1 cellular context compared by ENCODE assay signal in the genomic region with DNA sequence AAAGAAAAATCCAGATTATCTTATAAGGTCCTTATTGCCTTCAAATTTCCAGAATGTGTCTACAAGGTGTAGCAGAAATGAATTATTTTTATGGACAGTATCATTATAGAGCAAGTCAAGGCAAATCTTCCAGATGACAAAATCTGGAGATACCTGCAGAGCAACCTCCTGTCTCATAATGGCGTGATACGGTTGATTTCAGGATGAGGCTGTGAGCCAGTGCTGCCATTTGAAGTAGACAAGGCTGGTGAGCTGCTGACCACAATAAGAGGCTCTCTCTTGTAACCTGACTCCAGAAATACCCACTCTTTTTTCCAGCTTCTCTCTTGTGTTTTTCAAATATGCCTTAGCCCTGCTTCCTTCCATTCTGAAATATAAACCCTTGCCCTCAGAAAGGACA.
TF ChIP-seq lines count a peak whose summit lies in the region.

No MANE protein-coding gene starts in this region.

TF ChIP-seq in GM23338, 12 proteins besides CTCF, POLR2A, EP300 and RAD21 (continued from another document):
- TF ChIP-seq, protein P1, sequence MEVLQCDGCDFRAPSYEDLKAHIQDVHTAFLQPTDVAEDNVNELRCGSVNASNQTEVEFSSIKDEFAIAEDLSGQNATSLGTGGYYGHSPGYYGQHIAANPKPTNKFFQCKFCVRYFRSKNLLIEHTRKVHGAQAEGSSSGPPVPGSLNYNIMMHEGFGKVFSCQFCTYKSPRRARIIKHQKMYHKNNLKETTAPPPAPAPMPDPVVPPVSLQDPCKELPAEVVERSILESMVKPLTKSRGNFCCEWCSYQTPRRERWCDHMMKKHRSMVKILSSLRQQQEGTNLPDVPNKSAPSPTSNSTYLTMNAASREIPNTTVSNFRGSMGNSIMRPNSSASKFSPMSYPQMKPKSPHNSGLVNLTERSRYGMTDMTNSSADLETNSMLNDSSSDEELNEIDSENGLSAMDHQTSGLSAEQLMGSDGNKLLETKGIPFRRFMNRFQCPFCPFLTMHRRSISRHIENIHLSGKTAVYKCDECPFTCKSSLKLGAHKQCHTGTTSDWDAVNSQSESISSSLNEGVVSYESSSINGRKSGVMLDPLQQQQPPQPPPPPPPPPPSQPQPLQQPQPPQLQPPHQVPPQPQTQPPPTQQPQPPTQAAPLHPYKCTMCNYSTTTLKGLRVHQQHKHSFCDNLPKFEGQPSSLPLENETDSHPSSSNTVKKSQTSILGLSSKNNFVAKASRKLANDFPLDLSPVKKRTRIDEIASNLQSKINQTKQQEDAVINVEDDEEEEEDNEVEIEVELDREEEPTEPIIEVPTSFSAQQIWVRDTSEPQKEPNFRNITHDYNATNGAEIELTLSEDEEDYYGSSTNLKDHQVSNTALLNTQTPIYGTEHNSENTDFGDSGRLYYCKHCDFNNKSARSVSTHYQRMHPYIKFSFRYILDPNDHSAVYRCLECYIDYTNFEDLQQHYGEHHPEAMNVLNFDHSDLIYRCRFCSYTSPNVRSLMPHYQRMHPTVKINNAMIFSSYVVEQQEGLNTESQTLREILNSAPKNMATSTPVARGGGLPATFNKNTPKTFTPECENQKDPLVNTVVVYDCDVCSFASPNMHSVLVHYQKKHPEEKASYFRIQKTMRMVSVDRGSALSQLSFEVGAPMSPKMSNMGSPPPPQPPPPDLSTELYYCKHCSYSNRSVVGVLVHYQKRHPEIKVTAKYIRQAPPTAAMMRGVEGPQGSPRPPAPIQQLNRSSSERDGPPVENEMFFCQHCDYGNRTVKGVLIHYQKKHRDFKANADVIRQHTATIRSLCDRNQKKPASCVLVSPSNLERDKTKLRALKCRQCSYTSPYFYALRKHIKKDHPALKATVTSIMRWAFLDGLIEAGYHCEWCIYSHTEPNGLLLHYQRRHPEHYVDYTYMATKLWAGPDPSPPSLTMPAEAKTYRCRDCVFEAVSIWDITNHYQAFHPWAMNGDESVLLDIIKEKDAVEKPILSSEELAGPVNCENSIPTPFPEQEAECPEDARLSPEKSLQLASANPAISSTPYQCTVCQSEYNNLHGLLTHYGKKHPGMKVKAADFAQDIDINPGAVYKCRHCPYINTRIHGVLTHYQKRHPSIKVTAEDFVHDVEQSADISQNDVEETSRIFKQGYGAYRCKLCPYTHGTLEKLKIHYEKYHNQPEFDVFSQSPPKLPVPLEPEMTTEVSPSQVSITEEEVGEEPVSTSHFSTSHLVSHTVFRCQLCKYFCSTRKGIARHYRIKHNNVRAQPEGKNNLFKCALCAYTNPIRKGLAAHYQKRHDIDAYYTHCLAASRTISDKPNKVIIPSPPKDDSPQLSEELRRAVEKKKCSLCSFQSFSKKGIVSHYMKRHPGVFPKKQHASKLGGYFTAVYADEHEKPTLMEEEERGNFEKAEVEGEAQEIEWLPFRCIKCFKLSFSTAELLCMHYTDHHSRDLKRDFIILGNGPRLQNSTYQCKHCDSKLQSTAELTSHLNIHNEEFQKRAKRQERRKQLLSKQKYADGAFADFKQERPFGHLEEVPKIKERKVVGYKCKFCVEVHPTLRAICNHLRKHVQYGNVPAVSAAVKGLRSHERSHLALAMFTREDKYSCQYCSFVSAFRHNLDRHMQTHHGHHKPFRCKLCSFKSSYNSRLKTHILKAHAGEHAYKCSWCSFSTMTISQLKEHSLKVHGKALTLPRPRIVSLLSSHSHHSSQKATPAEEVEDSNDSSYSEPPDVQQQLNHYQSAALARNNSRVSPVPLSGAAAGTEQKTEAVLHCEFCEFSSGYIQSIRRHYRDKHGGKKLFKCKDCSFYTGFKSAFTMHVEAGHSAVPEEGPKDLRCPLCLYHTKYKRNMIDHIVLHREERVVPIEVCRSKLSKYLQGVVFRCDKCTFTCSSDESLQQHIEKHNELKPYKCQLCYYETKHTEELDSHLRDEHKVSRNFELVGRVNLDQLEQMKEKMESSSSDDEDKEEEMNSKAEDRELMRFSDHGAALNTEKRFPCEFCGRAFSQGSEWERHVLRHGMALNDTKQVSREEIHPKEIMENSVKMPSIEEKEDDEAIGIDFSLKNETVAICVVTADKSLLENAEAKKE (CRISPR knock-in tag; IDR thresholded peaks at IDR 0.05) = no peak
- TF ChIP-seq POLR2AphosphoS5 (IDR thresholded peaks at IDR 0.05; ENCODE audit: low read depth) (no peak), ZNF331 (CRISPR knock-in tag; IDR thresholded peaks at IDR 0.05; ENCODE audit: low read depth) (no peak), ZNF114 (CRISPR knock-in tag; IDR thresholded peaks at IDR 0.05) (no peak), NANOG (IDR thresholded peaks at IDR 0.05; ENCODE audit: borderline replicate concordance) (no peak), EZH2phosphoT487 (IDR thresholded peaks at IDR 0.05; ENCODE audit: unreplicated experiment) (no peak), EZH2 (IDR thresholded peaks at IDR 0.05; ENCODE audit: low read depth, unreplicated experiment) (no peak)
- TF ChIP-seq, protein P2, sequence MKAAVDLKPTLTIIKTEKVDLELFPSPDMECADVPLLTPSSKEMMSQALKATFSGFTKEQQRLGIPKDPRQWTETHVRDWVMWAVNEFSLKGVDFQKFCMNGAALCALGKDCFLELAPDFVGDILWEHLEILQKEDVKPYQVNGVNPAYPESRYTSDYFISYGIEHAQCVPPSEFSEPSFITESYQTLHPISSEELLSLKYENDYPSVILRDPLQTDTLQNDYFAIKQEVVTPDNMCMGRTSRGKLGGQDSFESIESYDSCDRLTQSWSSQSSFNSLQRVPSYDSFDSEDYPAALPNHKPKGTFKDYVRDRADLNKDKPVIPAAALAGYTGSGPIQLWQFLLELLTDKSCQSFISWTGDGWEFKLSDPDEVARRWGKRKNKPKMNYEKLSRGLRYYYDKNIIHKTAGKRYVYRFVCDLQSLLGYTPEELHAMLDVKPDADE (IDR thresholded peaks at IDR 0.05) = no peak
